ENCODE assay signal across 1 cellular context in the genomic region with DNA sequence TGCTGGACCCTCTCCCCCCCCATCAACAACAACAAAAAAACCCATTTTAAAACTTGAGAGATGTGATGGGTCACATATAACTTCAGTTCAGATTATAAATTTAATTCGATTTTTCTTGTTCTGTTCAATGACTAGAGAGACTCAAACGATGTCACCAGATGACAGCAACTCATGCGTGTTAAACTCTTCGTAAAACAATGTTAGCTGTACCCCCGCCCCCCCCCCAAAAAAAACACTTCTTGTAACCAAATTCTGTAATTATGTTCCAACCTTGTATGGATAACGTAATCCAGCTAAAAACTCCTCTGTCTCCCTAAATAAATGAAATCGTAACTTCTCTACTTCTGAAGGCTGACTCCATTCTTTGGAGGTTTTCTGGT.
TF ChIP-seq lines count a peak whose summit lies in the region.

No MANE protein-coding gene starts in this region.

TF ChIP-seq in IMR-90, 13 proteins besides CTCF, POLR2A, EP300 and RAD21:
- TF ChIP-seq, protein P1, sequence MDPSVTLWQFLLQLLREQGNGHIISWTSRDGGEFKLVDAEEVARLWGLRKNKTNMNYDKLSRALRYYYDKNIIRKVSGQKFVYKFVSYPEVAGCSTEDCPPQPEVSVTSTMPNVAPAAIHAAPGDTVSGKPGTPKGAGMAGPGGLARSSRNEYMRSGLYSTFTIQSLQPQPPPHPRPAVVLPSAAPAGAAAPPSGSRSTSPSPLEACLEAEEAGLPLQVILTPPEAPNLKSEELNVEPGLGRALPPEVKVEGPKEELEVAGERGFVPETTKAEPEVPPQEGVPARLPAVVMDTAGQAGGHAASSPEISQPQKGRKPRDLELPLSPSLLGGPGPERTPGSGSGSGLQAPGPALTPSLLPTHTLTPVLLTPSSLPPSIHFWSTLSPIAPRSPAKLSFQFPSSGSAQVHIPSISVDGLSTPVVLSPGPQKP (IDR thresholded peaks at IDR 0.05; ENCODE audit: borderline replicate concordance, low read depth, low read length): no peak
- no peak for TF ChIP-seq NFE2L2 (IDR thresholded peaks at IDR 0.05; ENCODE audit: low read depth, low read length)
- no peak for TF ChIP-seq FOS (IDR thresholded peaks at IDR 0.05; ENCODE audit: low read depth, low read length)
- TF ChIP-seq RFX5 (IDR thresholded peaks at IDR 0.05; ENCODE audit: low read depth, low read length): no peak
- no peak for TF ChIP-seq SMC3 (IDR thresholded peaks at IDR 0.05; ENCODE audit: low read depth, low read length)
- no peak for TF ChIP-seq MAZ (IDR thresholded peaks at IDR 0.05; ENCODE audit: borderline replicate concordance, low read depth, low read length)
- TF ChIP-seq MXI1 (IDR thresholded peaks at IDR 0.05; ENCODE audit: borderline replicate concordance, low read depth, low read length): no peak
- no peak for TF ChIP-seq RCOR1 (IDR thresholded peaks at IDR 0.05; ENCODE audit: insufficient replicate concordance, low read length)
- TF ChIP-seq, protein P2, sequence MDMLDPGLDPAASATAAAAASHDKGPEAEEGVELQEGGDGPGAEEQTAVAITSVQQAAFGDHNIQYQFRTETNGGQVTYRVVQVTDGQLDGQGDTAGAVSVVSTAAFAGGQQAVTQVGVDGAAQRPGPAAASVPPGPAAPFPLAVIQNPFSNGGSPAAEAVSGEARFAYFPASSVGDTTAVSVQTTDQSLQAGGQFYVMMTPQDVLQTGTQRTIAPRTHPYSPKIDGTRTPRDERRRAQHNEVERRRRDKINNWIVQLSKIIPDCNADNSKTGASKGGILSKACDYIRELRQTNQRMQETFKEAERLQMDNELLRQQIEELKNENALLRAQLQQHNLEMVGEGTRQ (IDR thresholded peaks at IDR 0.05; ENCODE audit: low read depth, low read length): no peak
- TF ChIP-seq CHD1 (IDR thresholded peaks at IDR 0.05; ENCODE audit: low read depth, low read length): no peak
- no peak for TF ChIP-seq CEBPB (IDR thresholded peaks at IDR 0.05; ENCODE audit: low read depth, low read length)
TF ChIP-seq in IMR-90: peak in this region for 0.
